ENCODE assay signal across 17 cellular contexts in genomic region chr18:58520964-58521363, GRCh38.
DNase-seq lines count a peak whose midpoint lies in the region; ATAC-seq, FAIRE-seq and TF ChIP-seq lines count a peak whose summit lies in the region.
"Had no signal": no experiment of that assay in that cellular context is flagged by ENCODE, and none has a peak within 500 bp of the region (broad histone marks: within the 10 kb centered on the region; RNA-seq: fewer than 3 reads in every experiment).

No MANE protein-coding gene starts in this region.

- no peak for TF ChIP-seq RAD21 in K562 (CRISPR knock-in tag; conservative IDR thresholded peaks at IDR 0.05 in 1 of 2, IDR thresholded peaks at IDR 0.05 in 1 of 2)

- DNase-seq in stimulated activated CD4-positive, alpha-beta T cell treated with anti-CD3 and anti-CD28 coated beads, Interleukin-4, amount 100 ng/mL, for 24 hours: peak; percentile 31
- no peak for DNase-seq in stimulated activated CD4-positive, alpha-beta T cell treated with anti-CD3 and anti-CD28 coated beads, Interleukin-2, amount 100 ng/mL, for 48 hours
- DNase-seq in HT1080 (ENCODE audit: low read depth) (peak; percentile 64), K562 (ENCODE audit: extremely low read depth in 1 of 4, low spot score in 3 of 4) (peak; percentile 3 to 21 (median 8)), endodermal cell (no peak), NCI-H748 treated with DMSO at 0.1 percent for 48 hours (lab: John Stamatoyannopoulos, UW) (no peak)
- DNase-seq in stimulated activated naive CD8-positive, alpha-beta T cell treated with anti-CD3 and anti-CD28 coated beads, Interleukin-15, amount 100 ng/mL, for 72 hours: peak in 1 of 2 donors; percentile 41
- DNase-seq: activated CD8-positive, alpha-beta memory T cell treated with anti-CD3 and anti-CD28 coated beads, Interleukin-2, amount 50 U/mL, for 4 hours; aorta; effector CD4-positive, alpha-beta T cell; kidney glomerular epithelial cell; MM.1S; NCI-H510A had no signal

- no peaks in the 10 kb centered on the region for H4K20me1 ChIP-seq in K562 (replicated peaks; ENCODE audit: control insufficient read depth, insufficient read depth, low read length)

- no peak overlapping the region for H3K27ac Mint-ChIP-seq in stimulated activated naive CD8-positive, alpha-beta T cell treated with anti-CD3 and anti-CD28 coated beads, Interleukin-15, amount 100 ng/mL, for 72 hours
- no peak overlapping the region for H3K27ac Mint-ChIP-seq in endodermal cell
- H3K27ac Mint-ChIP-seq: natural killer cell treated with Interleukin-12 subunit alpha and Interleukin-12 subunit beta and Interleukin-15 and Interleukin-18, amount 100 ng/mL, for 72 hours had no signal

- H3K4me2 ChIP-seq in K562 (ENCODE audit: insufficient read depth, low read length): no peak overlapping the region

- H3K27ac ChIP-seq in K562 (ENCODE audit: extremely low read depth, low read depth, low read length): no peak overlapping the region
- no peak overlapping the region for H3K27ac ChIP-seq in endodermal cell (ENCODE audit: low read depth, low read length)
- H3K27ac ChIP-seq: C4-2B, thoracic aorta had no signal

- H3K79me2 ChIP-seq in K562 (ENCODE audit: control insufficient read depth, insufficient read depth, low read length): no peaks in the 10 kb centered on the region

- no peak for TF ChIP-seq EP300 in K562 (IDR thresholded peaks at IDR 0.05; ENCODE audit: low read length)

- H3K4me3 ChIP-seq in K562 (no peak overlapping the region), endodermal cell (ENCODE audit: low read length) (no peak overlapping the region)
- H3K4me3 ChIP-seq: thoracic aorta had no signal

- peak overlapping the region in 1 of 2 donors; percentile 35 for H3K4me3 Mint-ChIP-seq in stimulated activated naive CD8-positive, alpha-beta T cell treated with anti-CD3 and anti-CD28 coated beads, Interleukin-15, amount 100 ng/mL, for 72 hours
- H3K4me3 Mint-ChIP-seq in endodermal cell: no peak overlapping the region
- H3K4me3 Mint-ChIP-seq: natural killer cell treated with Interleukin-12 subunit alpha and Interleukin-12 subunit beta and Interleukin-15 and Interleukin-18, amount 100 ng/mL, for 72 hours had no signal

- no peak for TF ChIP-seq POLR2A in K562 (conservative IDR thresholded peaks at IDR 0.05)

- TF ChIP-seq CTCF in K562 (IDR thresholded peaks at IDR 0.05 in 2 of 3, conservative IDR thresholded peaks at IDR 0.05 in 1 of 3; ENCODE audit: insufficient read depth in 2 of 3, low read depth in 1 of 3, low read length in 3 of 3): no peak
- TF ChIP-seq CTCF in endodermal cell (conservative IDR thresholded peaks at IDR 0.05): no peak

- peaks cover 14% of the 10 kb centered on the region for H3K27me3 Mint-ChIP-seq in stimulated activated naive CD8-positive, alpha-beta T cell treated with anti-CD3 and anti-CD28 coated beads, Interleukin-15, amount 100 ng/mL, for 72 hours
- no peaks in the 10 kb centered on the region for H3K27me3 Mint-ChIP-seq in endodermal cell (ENCODE audit: insufficient read depth)

- H3K9ac ChIP-seq in K562 (ENCODE audit: insufficient read depth in 1 of 2, low read depth in 2 of 2, low read length in 2 of 2): no peak overlapping the region
- H3K9ac ChIP-seq in endodermal cell (ENCODE audit: extremely low read depth, low read length, poor library complexity, severe bottlenecking): no peak overlapping the region

- peaks cover 18% of the 10 kb centered on the region for H3K4me1 Mint-ChIP-seq in stimulated activated naive CD8-positive, alpha-beta T cell treated with anti-CD3 and anti-CD28 coated beads, Interleukin-15, amount 100 ng/mL, for 72 hours
- no peaks in the 10 kb centered on the region for H3K4me1 Mint-ChIP-seq in endodermal cell

- H3K9me3 ChIP-seq in K562 (replicated peaks; ENCODE audit: control insufficient read depth, insufficient read depth, low read depth, low read length) (no peaks in the 10 kb centered on the region), endodermal cell (ENCODE audit: control insufficient read depth, low read length) (no peaks in the 10 kb centered on the region)
- H3K9me3 ChIP-seq: thoracic aorta had no signal

- H3K4me1 ChIP-seq in K562 (replicated peaks in 1 of 2; ENCODE audit: control insufficient read depth in 2 of 2, insufficient read depth in 2 of 2, low read length in 2 of 2) (no peaks in the 10 kb centered on the region; a peak in 1 of 5 replicates), endodermal cell (ENCODE audit: control insufficient read depth, insufficient read depth, low read length) (no peaks in the 10 kb centered on the region)

- BruUV-seq in K562 (replicated peaks; lab: Mats Ljungman, UMichigan): no TSS peak

- FAIRE-seq in K562 (lab: Jason Lieb, UNC): no peak

- POLR2A ChIA-PET in K562 (lab: Yijun Ruan, JAX): interaction anchor here (0.8 to 0.9 kb wide), 2 partner anchors 16 to 409 kb away, joined by 3 read pairs; no protein-coding TSS in a partner anchor

- H3K9me3 Mint-ChIP-seq in stimulated activated naive CD8-positive, alpha-beta T cell treated with anti-CD3 and anti-CD28 coated beads, Interleukin-15, amount 100 ng/mL, for 72 hours: no peaks in the 10 kb centered on the region
- H3K9me3 Mint-ChIP-seq in endodermal cell: no peaks in the 10 kb centered on the region
- H3K9me3 Mint-ChIP-seq: natural killer cell treated with Interleukin-12 subunit alpha and Interleukin-12 subunit beta and Interleukin-15 and Interleukin-18, amount 100 ng/mL, for 72 hours had no signal

- H3K36me3 ChIP-seq in K562 (ENCODE audit: control insufficient read depth, insufficient read depth, low read length) (no peaks in the 10 kb centered on the region), endodermal cell (ENCODE audit: control insufficient read depth, insufficient read depth, low read length) (no peaks in the 10 kb centered on the region)
- H3K36me3 ChIP-seq: thoracic aorta had no signal

- ATAC-seq in K562 (peak; percentile 56; the same call in 2 of the 3 replicates), GM19467 (IDR thresholded peaks at IDR 0.05; ENCODE audit: unreplicated experiment) (no peak)
- peak; percentile 49 for ATAC-seq in stimulated activated naive CD8-positive, alpha-beta T cell treated with anti-CD3 and anti-CD28 coated beads, Interleukin-15, amount 100 ng/mL, for 72 hours
- ATAC-seq: natural killer cell treated with Interleukin-12 subunit alpha and Interleukin-12 subunit beta and Interleukin-15 and Interleukin-18, amount 100 ng/mL, for 72 hours had no signal

- no peaks in the 10 kb centered on the region for H3K36me3 Mint-ChIP-seq in endodermal cell (ENCODE audit: low read depth)
- H3K36me3 Mint-ChIP-seq: natural killer cell treated with Interleukin-12 subunit alpha and Interleukin-12 subunit beta and Interleukin-15 and Interleukin-18, amount 100 ng/mL, for 72 hours had no signal

- H3K9me1 ChIP-seq in K562 (ENCODE audit: control insufficient read depth, insufficient read depth, low read length): no peaks in the 10 kb centered on the region

- CTCF ChIA-PET in K562 (lab: Yijun Ruan, JAX; ENCODE audit: low intra/inter-chr PET ratio): no interaction called here

- intact Hi-C loops in K562 (cut with micrococcal nuclease): loop anchor here (10.0 kb wide), 1 partner anchor 534 kb away; no protein-coding TSS in a partner anchor

- WGBS in K562 (ENCODE audit: insufficient coverage, low coverage, missing lambda C conversion rate): 0% methylated on average over 4 of the region's 4 CpGs
- 89 to 92% methylated on average over 3 to 4 of the region's 4 CpGs for WGBS in endodermal cell (ENCODE audit: insufficient coverage in 1 of 2, insufficient read length in 1 of 2), 2 experiments

- H2AFZ ChIP-seq in K562 (ENCODE audit: low read depth, low read length): no peak overlapping the region

- in situ Hi-C loops in K562 (cut with MboI): no loop called here

- H3K27me3 ChIP-seq in K562 (ENCODE audit: control insufficient read depth in 2 of 2, insufficient read depth in 2 of 2, low read length in 2 of 2) (no peaks in the 10 kb centered on the region; a peak in 1 of 5 replicates), endodermal cell (ENCODE audit: control insufficient read depth, insufficient read depth, low read length, poor library complexity, severe bottlenecking) (no peaks in the 10 kb centered on the region)

TF ChIP-seq in K562, 482 proteins besides CTCF, POLR2A, EP300 and RAD21:
- TF ChIP-seq FOSL1 (tag; conservative IDR thresholded peaks at IDR 0.05) (0 out of 2 replicates have a peak, but pooled peaks have one; percentile 23), JUND (IDR thresholded peaks at IDR 0.05; ENCODE audit: borderline replicate concordance, low read depth, low read length) (peak; percentile 61; the same call in 1 of the 2 replicates), JUND (tag; IDR thresholded peaks at IDR 0.05; ENCODE audit: borderline replicate concordance, low read depth, low read length) (peak; percentile 51; the same call in 1 of the 3 replicates), ATF7 (IDR thresholded peaks at IDR 0.05) (peak; percentile 67; the same call in 1 of the 2 replicates), SMAD3 (CRISPR knock-in tag; conservative IDR thresholded peaks at IDR 0.05) (no peak), ATF3 (IDR thresholded peaks at IDR 0.05) (peak; percentile 83), ATF3 (CRISPR knock-in tag; conservative IDR thresholded peaks at IDR 0.05) (no peak)

Comparison
In these comparisons a context has a peak if more than half of its experiments do, and no peak if none do; other contexts are left out.
1. DNase-seq: peak in stimulated activated CD4-positive, alpha-beta T cell treated with anti-CD3 and anti-CD28 coated beads, Interleukin-4, amount 100 ng/mL, for 24 hours (single experiment), HT1080 (single experiment) and K562 (4 of 4); none in stimulated activated CD4-positive, alpha-beta T cell treated with anti-CD3 and anti-CD28 coated beads, Interleukin-2, amount 100 ng/mL, for 48 hours (0 of 2), endodermal cell (single experiment) and NCI-H748 treated with DMSO at 0.1 percent for 48 hours (single experiment).